Comparison of ENCODE assay signal across 1 cellular context in genomic region chr10:13632407-13632806, GRCh38.
TF ChIP-seq lines count a peak whose summit lies in the region.

No MANE protein-coding gene starts in this region.

TF ChIP-seq in K562, 482 proteins besides CTCF, POLR2A, EP300 and RAD21 (continued from another document):
- TF ChIP-seq MBD1 (CRISPR knock-in tag; IDR thresholded peaks at IDR 0.05) (no peak), HOXB6 (CRISPR knock-in tag; IDR thresholded peaks at IDR 0.05; ENCODE audit: borderline replicate concordance) (no peak), TEAD2 (tag; IDR thresholded peaks at IDR 0.05) (no peak)
TF ChIP-seq in K562: peak in this region for 1.
